24 cellular contexts compared by ENCODE assay signal in genomic region chr5:122112733-122113558, GRCh38. TPM values are rescaled to one million over a fixed set of nuclear protein-coding genes. Genes with fewer than 3 reads are reported as not detected.
"Had no signal": no experiment of that assay in that cellular context is flagged by ENCODE, and none has a peak within 500 bp of the region (broad histone marks: within the 10 kb centered on the region; RNA-seq: fewer than 3 reads in every experiment).

No MANE protein-coding gene starts in this region.

- H3K36me3 Mint-ChIP-seq: natural killer cell treated with Interleukin-12 subunit alpha and Interleukin-12 subunit beta and Interleukin-15 and Interleukin-18, amount 100 ng/mL, for 72 hours; stimulated activated memory B cell treated with anti-CD40 and anti-IgM and Interleukin-4, amounts not matched to agents 10 μg/mL and 1 μg/mL and 100 μg/mL, for 72 hours had no signal

- FAIRE-seq: endothelial cell of umbilical vein, islet of Langerhans had no signal

- H3K4me3 Mint-ChIP-seq: activated T-cell treated with anti-CD3 and anti-CD28 coated beads, Interleukin-2, amount 50 U/mL, for 72 hours; natural killer cell treated with Interleukin-12 subunit alpha and Interleukin-12 subunit beta and Interleukin-15 and Interleukin-18, amount 100 ng/mL, for 72 hours; stimulated activated memory B cell treated with anti-CD40 and anti-IgM and Interleukin-4, amounts not matched to agents 10 μg/mL and 1 μg/mL and 100 μg/mL, for 72 hours had no signal

- H3K27ac Mint-ChIP-seq: activated T-cell treated with anti-CD3 and anti-CD28 coated beads, Interleukin-2, amount 50 U/mL, for 72 hours; natural killer cell treated with Interleukin-12 subunit alpha and Interleukin-12 subunit beta and Interleukin-15 and Interleukin-18, amount 100 ng/mL, for 72 hours; stimulated activated memory B cell treated with anti-CD40 and anti-IgM and Interleukin-4, amounts not matched to agents 10 μg/mL and 1 μg/mL and 100 μg/mL, for 72 hours had no signal

- H3K79me2 ChIP-seq: hepatocyte had no signal

- H3K4me1 Mint-ChIP-seq: stimulated activated memory B cell treated with anti-CD40 and anti-IgM and Interleukin-4, amounts not matched to agents 10 μg/mL and 1 μg/mL and 100 μg/mL, for 72 hours had no signal

- H3K4me3 ChIP-seq: ascending aorta, esophagus squamous epithelium, hepatocyte, lower lobe of right lung, sigmoid colon, spleen, thoracic aorta, upper lobe of left lung had no signal

- H3K36me3 ChIP-seq: ascending aorta, esophagus squamous epithelium, lower lobe of right lung, sigmoid colon, spleen, thoracic aorta, upper lobe of left lung had no signal

- H2AFZ ChIP-seq: hepatocyte had no signal

- H3K9me3 Mint-ChIP-seq: activated T-cell treated with anti-CD3 and anti-CD28 coated beads, Interleukin-2, amount 50 U/mL, for 72 hours; natural killer cell treated with Interleukin-12 subunit alpha and Interleukin-12 subunit beta and Interleukin-15 and Interleukin-18, amount 100 ng/mL, for 72 hours; stimulated activated memory B cell treated with anti-CD40 and anti-IgM and Interleukin-4, amounts not matched to agents 10 μg/mL and 1 μg/mL and 100 μg/mL, for 72 hours had no signal

- H3K9me3 ChIP-seq: ascending aorta, esophagus squamous epithelium, lower lobe of right lung, sigmoid colon, spleen, thoracic aorta, upper lobe of left lung had no signal

- H3K4me2 ChIP-seq: hepatocyte had no signal

- ATAC-seq: activated T-cell treated with anti-CD3 and anti-CD28 coated beads, Interleukin-2, amount 50 U/mL, for 72 hours; lower lobe of right lung; natural killer cell treated with Interleukin-12 subunit alpha and Interleukin-12 subunit beta and Interleukin-15 and Interleukin-18, amount 100 ng/mL, for 72 hours; stimulated activated memory B cell treated with anti-CD40 and anti-IgM and Interleukin-4, amounts not matched to agents 10 μg/mL and 1 μg/mL and 100 μg/mL, for 72 hours had no signal

- H3K27me3 ChIP-seq: ascending aorta, esophagus squamous epithelium, sigmoid colon, spleen, upper lobe of left lung had no signal

- H3K4me1 ChIP-seq: ascending aorta, lower lobe of right lung, sigmoid colon, upper lobe of left lung had no signal

- DNase-seq: activated CD4-positive, alpha-beta T cell treated with anti-CD3 and anti-CD28 coated beads, Interleukin-2, amount 50 U/mL, for 1 hour; activated CD4-positive, CD25-positive, alpha-beta regulatory T cell treated with anti-CD3 and anti-CD28 coated beads, Interleukin-2, amount 50 U/mL, for 72 hours; activated CD8-positive, alpha-beta memory T cell treated with anti-CD3 and anti-CD28 coated beads for 24 hours; activated CD8-positive, alpha-beta memory T cell treated with anti-CD3 and anti-CD28 coated beads, Interleukin-2, amount 50 U/mL, for 48 hours; activated effector memory CD4-positive, alpha-beta T cell treated with anti-CD3 and anti-CD28 coated beads, Interleukin-2, amount 50 U/mL, for 16 hours; activated naive CD4-positive, alpha-beta T cell treated with anti-CD3 and anti-CD28 coated beads, Interleukin-2, amount 50 U/mL, for 16 hours; activated T-cell treated with anti-CD3 and anti-CD28 coated beads, Interleukin-2, amount 50 U/mL, for 72 hours; cortex of kidney; effector CD4-positive, alpha-beta T cell; esophagus squamous epithelium; lower lobe of right lung; occipital lobe; posterior cingulate gyrus; sigmoid colon; spleen; stimulated activated CD4-positive, alpha-beta T cell treated with anti-CD3 and anti-CD28 coated beads, Interleukin-4, amount 100 ng/mL, for 4 hours; upper lobe of left lung had no signal

- H3K27ac ChIP-seq: ascending aorta, esophagus squamous epithelium, hepatocyte, lower lobe of right lung, sigmoid colon, thoracic aorta had no signal

RNA-seq across cellular contexts. Expression of gene ZNF474, which starts 16.4 kb away (rescaled TPM):
- total RNA-seq: ascending aorta; endothelial cell of umbilical vein; natural killer cell treated with Interleukin-12 subunit alpha and Interleukin-12 subunit beta and Interleukin-15 and Interleukin-18, amount 100 ng/mL, for 72 hours had no signal

RNA-seq across cellular contexts. Expression of gene LOX, which starts 34.9 kb away (rescaled TPM):
- total RNA-seq: activated T-cell treated with anti-CD3 and anti-CD28 coated beads, Interleukin-2, amount 50 U/mL, for 72 hours; natural killer cell treated with Interleukin-12 subunit alpha and Interleukin-12 subunit beta and Interleukin-15 and Interleukin-18, amount 100 ng/mL, for 72 hours had no signal
